19 cellular contexts compared by ENCODE assay signal in the genomic region with DNA sequence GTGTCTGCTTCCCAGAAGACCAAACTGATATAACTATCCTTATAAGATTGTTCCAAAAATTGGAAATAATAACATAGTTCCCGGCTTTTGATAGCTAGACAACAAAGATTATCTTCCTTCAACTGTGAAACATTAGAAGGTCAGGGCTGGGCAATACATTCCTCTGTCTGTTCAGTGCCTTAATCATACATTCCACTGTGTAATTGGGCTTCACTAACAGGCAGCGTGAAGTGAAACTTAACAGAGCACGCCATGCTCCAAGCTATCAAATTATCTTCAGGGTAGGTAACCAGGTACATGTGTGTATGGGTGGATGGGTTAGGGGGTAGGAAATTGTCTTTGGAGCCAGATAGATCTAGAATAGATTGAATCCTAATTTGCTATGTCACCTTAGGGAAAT. TPM values are rescaled to one million over a fixed set of nuclear protein-coding genes. Genes with fewer than 3 reads are reported as not detected.
DNase-seq lines count a peak whose midpoint lies in the region; ATAC-seq, FAIRE-seq and TF ChIP-seq lines count a peak whose summit lies in the region.
"Had no signal": no experiment of that assay in that cellular context is flagged by ENCODE, and none has a peak within 500 bp of the region (broad histone marks: within the 10 kb centered on the region; RNA-seq: fewer than 3 reads in every experiment).

No MANE protein-coding gene starts in this region.

- 92% methylated on average over 3 of the region's 3 CpGs for WGBS in HepG2 (ENCODE audit: low lambda C conversion rate)
- 78% methylated on average over 3 of the region's 3 CpGs for WGBS in right lobe of liver (ENCODE audit: insufficient coverage, low coverage, low lambda C conversion rate, missing lambda C conversion rate)
- 82 to 83% methylated on average over 3 of the region's 3 CpGs for WGBS in lower leg skin, 2 donors

- H3K27ac ChIP-seq in HepG2 (ENCODE audit: extremely low read length, insufficient read depth, low read length) (no peak overlapping the region), right lobe of liver (no peak overlapping the region)
- H3K27ac ChIP-seq: epithelial cell of prostate, HL-60 had no signal

- H3K4me3 ChIP-seq in HepG2 (replicated peaks in 1 of 3; ENCODE audit: insufficient read depth in 1 of 3, low read depth in 2 of 3, low read length in 3 of 3) (no peak overlapping the region), right lobe of liver (no peak overlapping the region), lower leg skin (ENCODE audit: low read depth, poor library complexity, severe bottlenecking) (no peak overlapping the region)

- no peak for TF ChIP-seq EP300 in HepG2 (IDR thresholded peaks at IDR 0.05; ENCODE audit: low read depth in 2 of 2, low read length in 2 of 2)
- TF ChIP-seq EP300 in HepG2 (CRISPR knock-in tag; IDR thresholded peaks at IDR 0.05; ENCODE audit: borderline replicate concordance) = no peak

- no peak overlapping the region for H3K4me2 ChIP-seq in HepG2 (ENCODE audit: low read depth, low read length)

- H3K9ac ChIP-seq in HepG2 (ENCODE audit: insufficient read depth, low read depth, low read length) = no peak overlapping the region

- peak; percentile 44 for DNase-seq in HepG2 (ENCODE audit: low spot score)
- no peak for DNase-seq in right lobe of liver
- peak; percentile 16 for DNase-seq in amniotic epithelial cell (ENCODE audit: low read depth)
- peak; percentile 79 for DNase-seq in islet precursor cell
- DNase-seq in lower leg skin (ENCODE audit: low spot score in 2 of 2) = no peak
- DNase-seq in dermis blood vessel endothelial cell = no peak
- DNase-seq: activated CD4-positive, alpha-beta T cell treated with anti-CD3 and anti-CD28 coated beads, Interleukin-2, amount 10 ng/mL, durations not matched to agents 7 days and 5 days; activated naive CD8-positive, alpha-beta T cell treated with anti-CD3 and anti-CD28 coated beads for 36 hours; Karpas-422; mammary epithelial cell; NCI-H187 treated with DMSO at 0.1 percent for 48 hours; SHP77 treated with DMSO at 0.1 percent for 48 hours; stimulated activated naive CD8-positive, alpha-beta T cell treated with anti-CD3 and anti-CD28 coated beads, Interleukin-15, amount 100 ng/mL, for 72 hours had no signal

- TF ChIP-seq POLR2A in HepG2 (IDR thresholded peaks at IDR 0.05; ENCODE audit: insufficient read depth in 1 of 2, low read depth in 2 of 2, low read length in 2 of 2) (no peak), right lobe of liver (IDR thresholded peaks at IDR 0.05) (no peak), lower leg skin (IDR thresholded peaks at IDR 0.05) (no peak)

- FAIRE-seq in HepG2 (lab: Jason Lieb, UNC) = no peak
- FAIRE-seq: D721Med, H54 had no signal

- H4K20me1 ChIP-seq in HepG2 (ENCODE audit: insufficient read depth, low read length) = no peaks in the 10 kb centered on the region; the same call in 1 of the 2 replicates

- no peak for TF ChIP-seq RAD21 in HepG2 (CRISPR knock-in tag; IDR thresholded peaks at IDR 0.05)

- intact Hi-C loops in HepG2 (cut with micrococcal nuclease; ENCODE audit: unreplicated experiment) = no loop called here
- intact Hi-C loops in right lobe of liver (cut with DNase I) = no loop called here
- intact Hi-C loops in lower leg skin (cut with DNase I; ENCODE audit: low total_unique reads) = no loop called here

- H3K4me1 ChIP-seq in HepG2 (ENCODE audit: insufficient read depth, low read length) = peaks cover 54% of the 10 kb centered on the region
- H3K4me1 ChIP-seq in right lobe of liver = no peaks in the 10 kb centered on the region

- H3K27me3 ChIP-seq in HepG2 (ENCODE audit: control insufficient read depth in 1 of 2, insufficient read depth in 2 of 2, low read length in 2 of 2) (no peaks in the 10 kb centered on the region), right lobe of liver (no peaks in the 10 kb centered on the region)

- CTCF ChIA-PET in HepG2 (lab: Yijun Ruan, JAX; ENCODE audit: low intra/inter-chr PET ratio, low total read pairs) = no interaction called here

- H3K36me3 ChIP-seq in HepG2 (replicated peaks in 1 of 2; ENCODE audit: control insufficient read depth in 1 of 2, insufficient read depth in 2 of 2, low read length in 2 of 2) (no peaks in the 10 kb centered on the region), right lobe of liver (no peaks in the 10 kb centered on the region)

- no TSS peak for BruUV-seq in HepG2 (replicated peaks; lab: Mats Ljungman, UMichigan)

- H3K9me3 ChIP-seq in HepG2 (ENCODE audit: low read length) (no peaks in the 10 kb centered on the region), right lobe of liver (no peaks in the 10 kb centered on the region)

- no peak overlapping the region for H2AFZ ChIP-seq in HepG2 (ENCODE audit: low read length)

- ATAC-seq in HepG2 = no peak
- no peak for ATAC-seq in right lobe of liver
- ATAC-seq in HG02870 (IDR thresholded peaks at IDR 0.05; ENCODE audit: unreplicated experiment) = no peak
- no peak for ATAC-seq in HG03521 (IDR thresholded peaks at IDR 0.05; ENCODE audit: unreplicated experiment)
- ATAC-seq: stimulated activated naive CD8-positive, alpha-beta T cell treated with anti-CD3 and anti-CD28 coated beads, Interleukin-15, amount 100 ng/mL, for 72 hours had no signal

- H3K79me2 ChIP-seq in HepG2 (ENCODE audit: insufficient read depth, low read length) = no peaks in the 10 kb centered on the region

- in situ Hi-C loops in HepG2 (cut with HindIII; ENCODE audit: extremely low pct_ligation_motif_present, low pct_unique_long_range_greater_than_20kb) = no loop called here

- POLR2A ChIA-PET in HepG2 (lab: Yijun Ruan, JAX) = interaction anchor here (1.1 to 1.8 kb wide), 2 partner anchors 24 to 144 kb away, joined by 3 to 7 read pairs; a partner anchor contains a TSS

- TF ChIP-seq CTCF in HepG2 (CRISPR knock-in tag; IDR thresholded peaks at IDR 0.05) = no peak
- TF ChIP-seq CTCF in right lobe of liver (IDR thresholded peaks at IDR 0.05) = no peak
- TF ChIP-seq CTCF in lower leg skin (IDR thresholded peaks at IDR 0.05) = no peak

TF ChIP-seq in HepG2, 621 proteins besides CTCF, POLR2A, EP300 and RAD21:
- TF ChIP-seq CCAR2 (optimal IDR thresholded peaks at IDR 0.05; ENCODE audit: low read depth, low read length) = no peak

RNA-seq across cellular contexts. Expression of a gene that starts 23.5 kb away (rescaled TPM):
- 149 and 170 TPM in 2 replicates for total RNA-seq in HepG2 (2016; rRNA removed; fragmentation: Illumina TruSeq; extraction: Trizol)
- total RNA-seq in HepG2 (2016; cell fraction: cytosol; rRNA removed; fragmentation: Illumina TruSeq; extraction: Trizol; ENCODE audit: low read depth) = 75.4 and 85.0 TPM in 2 replicates
- total RNA-seq in HepG2 (2016; cell fraction: insoluble cytoplasmic fraction; rRNA removed; fragmentation: Illumina TruSeq; extraction: Trizol) = 144 and 150 TPM in 2 replicates
- total RNA-seq in HepG2 (2016; cell fraction: membrane; rRNA removed; fragmentation: Illumina TruSeq; extraction: Trizol) = 220 and 225 TPM in 2 replicates
- 85.9 and 100 TPM in 2 replicates for total RNA-seq in HepG2 (2016; cell fraction: nucleus; rRNA removed; fragmentation: Illumina TruSeq; extraction: Trizol)
- 34.2 and 47.5 TPM in 2 replicates for polyA plus RNA-seq in HepG2 (2011; rRNA removed)
- polyA plus RNA-seq in HepG2 (2011; cell fraction: cytosol; rRNA removed) = 23.3 and 35.0 TPM in 2 replicates
- 21.9 and 29.1 TPM in 2 replicates for polyA plus RNA-seq in HepG2 (2011; cell fraction: nucleus; rRNA removed)
- polyA plus RNA-seq in HepG2 (2012) = 46.8 and 63.2 TPM in 2 replicates
- 49.2 and 53.4 TPM in 2 replicates for polyA plus RNA-seq in HepG2 (2016; cell fraction: cytosol; fragmentation: Illumina TruSeq; extraction: Trizol; ENCODE audit: low read depth)
- 78.6 and 90.5 TPM in 2 replicates for polyA plus RNA-seq in HepG2 (2016; cell fraction: insoluble cytoplasmic fraction; fragmentation: Illumina TruSeq; extraction: Trizol; ENCODE audit: low read depth)
- 89.2 and 108 TPM in 2 replicates for polyA plus RNA-seq in HepG2 (2016; cell fraction: membrane; fragmentation: Illumina TruSeq; extraction: Trizol; ENCODE audit: low read depth)
- 53.8 and 56.7 TPM in 2 replicates for polyA plus RNA-seq in HepG2 (2016; cell fraction: nucleus; fragmentation: Illumina TruSeq; extraction: Trizol; ENCODE audit: insufficient read depth, low read depth)
- polyA minus RNA-seq in HepG2 (2011; rRNA and poly(A)+ RNA removed; ENCODE audit: low replicate concordance) = 8.7 and 27.5 TPM in 2 replicates
- 42.2 and 46.0 TPM in 2 replicates for polyA minus RNA-seq in HepG2 (2011; cell fraction: cytosol; rRNA and poly(A)+ RNA removed)
- 141 and 173 TPM in 2 replicates for polyA minus RNA-seq in HepG2 (2011; cell fraction: nucleus; rRNA and poly(A)+ RNA removed)
- 10 to 100 TPM; 20.0 to 33.3 (median 22.4) TPM for total RNA-seq in right lobe of liver
- 100 to 1,000 TPM in 3 of 4 donors, 10 to 100 TPM in 1; 77.7 to 161 (median 128) TPM for total RNA-seq in lower leg skin
- total RNA-seq in dermis blood vessel endothelial cell = 134 and 161 TPM in 2 replicates

Comparison
In these comparisons a context has a peak if more than half of its experiments do, and no peak if none do; other contexts are left out.
1. DNase-seq: peak in HepG2 (single experiment), amniotic epithelial cell (single experiment) and islet precursor cell (single experiment); none in right lobe of liver (0 of 3), lower leg skin (0 of 2) and dermis blood vessel endothelial cell (single experiment).